23 cellular contexts compared by ENCODE assay signal in genomic region chr3:541328-541727, GRCh38.
"Had no signal": no experiment of that assay in that cellular context is flagged by ENCODE, and none has a peak within 500 bp of the region (broad histone marks: within the 10 kb centered on the region; RNA-seq: fewer than 3 reads in every experiment).

No MANE protein-coding gene starts in this region.

- H3K36me3 ChIP-seq: esophagus squamous epithelium, gastrocnemius medialis, prostate gland, right lobe of liver, suprapubic skin, tibial nerve had no signal

- H3K9me3 ChIP-seq: esophagus squamous epithelium, gastrocnemius medialis, prostate gland, right lobe of liver, suprapubic skin, tibial nerve had no signal

- H3K27ac Mint-ChIP-seq: activated CD4-positive, alpha-beta memory T cell treated with anti-CD3 and anti-CD28 coated beads, Interleukin-2, amount 10 ng/mL, durations not matched to agents 7 days and 5 days; activated CD4-positive, alpha-beta T cell treated with anti-CD3 and anti-CD28 coated beads, Interleukin-2, amount 10 ng/mL, durations not matched to agents 24 days and 14 days; activated naive CD4-positive, alpha-beta T cell treated with anti-CD3 and anti-CD28 coated beads for 36 hours; activated naive CD8-positive, alpha-beta T cell treated with anti-CD3 and anti-CD28 coated beads, Interleukin-2, amount 10 ng/mL, durations not matched to agents 7 days and 5 days; activated T-cell treated with anti-CD3 and anti-CD28 coated beads, Interleukin-2, amount 50 U/mL, for 72 hours; endodermal cell; stimulated activated naive CD8-positive, alpha-beta T cell treated with anti-CD3 and anti-CD28 coated beads, Interleukin-15, Interleukin-2, amounts not matched to agents 100 ng/mL and 50 ng/mL, for 24 hours had no signal

- H3K9me3 Mint-ChIP-seq: activated naive CD8-positive, alpha-beta T cell treated with anti-CD3 and anti-CD28 coated beads, Interleukin-2, amount 10 ng/mL, durations not matched to agents 7 days and 5 days; endodermal cell had no signal

- H3K27me3 Mint-ChIP-seq: activated CD4-positive, alpha-beta memory T cell treated with anti-CD3 and anti-CD28 coated beads, Interleukin-2, amount 10 ng/mL, durations not matched to agents 7 days and 5 days; activated CD4-positive, alpha-beta T cell treated with anti-CD3 and anti-CD28 coated beads, Interleukin-2, amount 10 ng/mL, durations not matched to agents 24 days and 14 days; activated naive CD8-positive, alpha-beta T cell treated with anti-CD3 and anti-CD28 coated beads, Interleukin-2, amount 10 ng/mL, durations not matched to agents 7 days and 5 days; stimulated activated naive CD8-positive, alpha-beta T cell treated with anti-CD3 and anti-CD28 coated beads, Interleukin-15, Interleukin-2, amounts not matched to agents 100 ng/mL and 50 ng/mL, for 24 hours had no signal

- ATAC-seq: activated CD4-positive, CD25-positive, alpha-beta regulatory T cell treated with anti-CD3 and anti-CD28 coated beads, Interleukin-2, amount 50 U/mL, for 24 hours; activated T-cell treated with anti-CD3 and anti-CD28 coated beads, Interleukin-2, amount 50 U/mL, for 72 hours; gastrocnemius medialis; right lobe of liver had no signal

- H3K4me1 Mint-ChIP-seq: activated CD4-positive, alpha-beta memory T cell treated with anti-CD3 and anti-CD28 coated beads, Interleukin-2, amount 10 ng/mL, durations not matched to agents 7 days and 5 days; activated CD4-positive, alpha-beta T cell treated with anti-CD3 and anti-CD28 coated beads, Interleukin-2, amount 10 ng/mL, durations not matched to agents 24 days and 14 days; activated naive CD8-positive, alpha-beta T cell treated with anti-CD3 and anti-CD28 coated beads, Interleukin-2, amount 10 ng/mL, durations not matched to agents 7 days and 5 days; neural crest cell had no signal

- DNase-seq: activated CD4-positive, alpha-beta memory T cell treated with anti-CD3 and anti-CD28 coated beads, Interleukin-2, amount 10 ng/mL, durations not matched to agents 7 days and 5 days; activated CD4-positive, alpha-beta T cell treated with anti-CD3 and anti-CD28 coated beads, Interleukin-2, amount 10 ng/mL, durations not matched to agents 24 days and 14 days; activated effector memory CD4-positive, alpha-beta T cell treated with Interleukin-2 at 50 U/mL for 16 hours; activated naive CD4-positive, alpha-beta T cell treated with anti-CD3 and anti-CD28 coated beads for 36 hours; activated naive CD8-positive, alpha-beta T cell treated with anti-CD3 and anti-CD28 coated beads, Interleukin-2, amount 10 ng/mL, durations not matched to agents 7 days and 5 days; activated T-cell treated with anti-CD3 and anti-CD28 coated beads, Interleukin-2, amount 50 U/mL, for 72 hours; amniotic stem cell; cerebellar nuclear complex; cortex of kidney; endodermal cell; esophagus squamous epithelium; gastrocnemius medialis; hypothalamus; right lobe of liver; stimulated activated CD4-positive, alpha-beta T cell treated with anti-CD3 and anti-CD28 coated beads, Interleukin-1b, Interleukin-23, amount 100 ng/mL, for 48 hours had no signal

- H3K36me3 Mint-ChIP-seq: activated naive CD8-positive, alpha-beta T cell treated with anti-CD3 and anti-CD28 coated beads, Interleukin-2, amount 10 ng/mL, durations not matched to agents 7 days and 5 days had no signal

- H3K4me3 ChIP-seq: esophagus squamous epithelium, gastrocnemius medialis, prostate gland, right lobe of liver, skin epidermis, suprapubic skin, tibial nerve had no signal

- H3K27ac ChIP-seq: esophagus squamous epithelium, gastrocnemius medialis, prostate gland, right lobe of liver, skin epidermis, suprapubic skin, tibial nerve, VCaP had no signal

- H3K27me3 ChIP-seq: esophagus squamous epithelium, gastrocnemius medialis, right lobe of liver, suprapubic skin, tibial nerve had no signal

- H3K4me3 Mint-ChIP-seq: activated CD4-positive, alpha-beta memory T cell treated with anti-CD3 and anti-CD28 coated beads, Interleukin-2, amount 10 ng/mL, durations not matched to agents 7 days and 5 days; activated CD4-positive, alpha-beta T cell treated with anti-CD3 and anti-CD28 coated beads, Interleukin-2, amount 10 ng/mL, durations not matched to agents 24 days and 14 days; activated naive CD4-positive, alpha-beta T cell treated with anti-CD3 and anti-CD28 coated beads for 36 hours; activated naive CD8-positive, alpha-beta T cell treated with anti-CD3 and anti-CD28 coated beads, Interleukin-2, amount 10 ng/mL, durations not matched to agents 7 days and 5 days; activated T-cell treated with anti-CD3 and anti-CD28 coated beads, Interleukin-2, amount 50 U/mL, for 72 hours; endodermal cell; neural crest cell; stimulated activated naive CD8-positive, alpha-beta T cell treated with anti-CD3 and anti-CD28 coated beads, Interleukin-15, Interleukin-2, amounts not matched to agents 100 ng/mL and 50 ng/mL, for 24 hours had no signal

- H3K4me1 ChIP-seq: esophagus squamous epithelium, prostate gland, right lobe of liver, suprapubic skin, tibial nerve had no signal
